ENCODE assay signal across 8 cellular contexts in the genomic region with DNA sequence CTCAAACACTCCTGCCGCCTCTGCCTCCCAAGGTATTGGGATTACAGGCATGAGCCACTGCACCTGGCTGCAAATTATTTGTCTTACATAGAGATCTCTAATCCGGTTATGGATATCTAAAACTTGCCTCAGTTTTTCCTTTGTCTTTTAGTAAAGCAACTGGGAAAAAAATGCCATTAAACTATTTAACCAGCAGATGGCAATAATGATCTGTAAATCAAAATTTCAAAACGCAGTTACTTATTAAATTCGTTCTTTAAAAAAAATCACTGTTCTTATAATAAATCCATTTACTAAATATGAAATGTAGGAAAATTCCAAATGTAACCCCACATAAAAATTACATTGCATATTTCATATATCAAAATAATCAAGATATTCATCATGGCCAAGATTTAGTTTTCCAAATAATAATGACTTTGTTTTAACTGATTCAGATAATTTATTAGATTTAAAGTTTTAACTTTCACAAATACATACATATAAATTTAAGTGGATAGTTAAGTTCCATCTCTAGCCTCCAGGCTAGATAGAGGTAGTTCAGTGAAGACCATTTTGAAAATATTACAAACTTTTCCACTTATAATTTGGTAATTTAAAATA.
DNase-seq lines count a peak whose midpoint lies in the region; ATAC-seq and TF ChIP-seq lines count a peak whose summit lies in the region.
"Not testable (repeated sequence)": the region's sequence is repeated elsewhere in the genome, so short reads cannot be mapped to it uniquely, and the experiment has no call there.

No MANE protein-coding gene starts in this region.

- not testable (repeated sequence) for H3K9me2 ChIP-seq in GM23248 (ENCODE audit: insufficient read depth); OCI-LY7 (ENCODE audit: insufficient read depth, low read length)

- not testable (repeated sequence) for H3K36me3 ChIP-seq in GM23248 (ENCODE audit: low read depth); OCI-LY7 (ENCODE audit: insufficient read depth, low read length); gastrocnemius medialis

- not testable (repeated sequence) for H3K79me2 ChIP-seq in GM23248 (ENCODE audit: insufficient read depth); OCI-LY7 (ENCODE audit: insufficient read depth, low read depth, low read length)

- peaks cover 30% of the 10 kb centered on the region for H3F3A ChIP-seq in GM23248 (ENCODE audit: insufficient read depth)

- not testable (repeated sequence) for H3K9ac ChIP-seq in GM23248

- H3K27me3 ChIP-seq in GM23248 (replicated peaks; ENCODE audit: insufficient read depth); gastrocnemius medialis: not testable (repeated sequence)

- not testable (repeated sequence) for ATAC-seq in gastrocnemius medialis

- TF ChIP-seq POLR2A in gastrocnemius medialis (IDR thresholded peaks at IDR 0.05): not testable (repeated sequence)

- H3K4me3 ChIP-seq in GM23248; OCI-LY7 (ENCODE audit: low read depth, low read length, poor library complexity, severe bottlenecking); epithelial cell of esophagus (ENCODE audit: low read length); gastrocnemius medialis: not testable (repeated sequence)

- in situ Hi-C loops in GM23248 (cut with MboI); gastrocnemius medialis (cut with MboI; ENCODE audit: low sequenced_read_pairs in 4 of 4): not testable (repeated sequence)

- CTCF ChIA-PET in OCI-LY7 (lab: Charles Lee; ENCODE audit: unreplicated experiment): not testable (repeated sequence)

- intact Hi-C loops in OCI-LY7 (cut with micrococcal nuclease; ENCODE audit: unreplicated experiment): loop anchor here (2.0 to 10.0 kb wide), 3 partner anchors 82 to 1169 kb away; a partner anchor contains a TSS
- intact Hi-C loops in gastrocnemius medialis (cut with DNase I; ENCODE audit: low total_unique reads): loop anchor here (10.0 kb wide), 1 partner anchor 339 kb away; a partner anchor contains a TSS

- H3K27ac ChIP-seq in GM23248; OCI-LY7 (ENCODE audit: low read depth, low read length, poor library complexity, severe bottlenecking); gastrocnemius medialis: not testable (repeated sequence)

- 26 to 29% methylated on average over 4 of the region's 4 CpGs for WGBS in GM23248 (ENCODE audit: low coverage in 1 of 2, low lambda C conversion rate in 2 of 2, missing lambda C conversion rate in 2 of 2), 2 experiments

- not testable (repeated sequence) for H3K9me3 ChIP-seq in GM23248 (ENCODE audit: low read depth); OCI-LY7 (ENCODE audit: low read length); gastrocnemius medialis

- TF ChIP-seq CTCF in OCI-LY7 (conservative IDR thresholded peaks at IDR 0.05; ENCODE audit: low read length) (peak; percentile 72), epithelial cell of esophagus (IDR thresholded peaks at IDR 0.05; ENCODE audit: insufficient read depth, low read depth, low read length, missing control alignments) (peak; percentile 1), gastrocnemius medialis (IDR thresholded peaks at IDR 0.05 in 4 of 5, conservative IDR thresholded peaks at IDR 0.05 in 1 of 5) (peak in 3 of 5 experiments; percentile 15 to 49 (median 38))

- POLR2A ChIA-PET in OCI-LY7 (lab: Charles Lee): not testable (repeated sequence)

- BruUV-seq in OCI-LY7 (replicated peaks; lab: Mats Ljungman, UMichigan): not testable (repeated sequence)

- H3K4me1 ChIP-seq in GM23248 (ENCODE audit: insufficient read depth): peaks cover 32% of the 10 kb centered on the region
- not testable (repeated sequence) for H3K4me1 ChIP-seq in OCI-LY7 (ENCODE audit: insufficient read depth, low read length, poor library complexity, severe bottlenecking); gastrocnemius medialis

- DNase-seq in CD1c-positive myeloid dendritic cell (ENCODE audit: extremely low spot score) (peak; percentile 25), GM23248 (peak; percentile 65), NCI-H1105 (lab: John Stamatoyannopoulos, UW) (peak; percentile 3), OCI-LY7 (ENCODE audit: low spot score) (peak; percentile 12), amniotic epithelial cell (ENCODE audit: low read depth) (peak; percentile 15), epithelial cell of esophagus (ENCODE audit: low read depth) (peak; percentile 18), left kidney (ENCODE audit: low read depth, low spot score) (peak; percentile 23)
- not testable (repeated sequence) for DNase-seq in gastrocnemius medialis

- not testable (repeated sequence) for H3K4me2 ChIP-seq in GM23248 (ENCODE audit: unreplicated experiment); OCI-LY7 (ENCODE audit: low read length)

- H2AFZ ChIP-seq in GM23248; OCI-LY7 (ENCODE audit: low read length): not testable (repeated sequence)

- not testable (repeated sequence) for H4K20me1 ChIP-seq in GM23248 (ENCODE audit: insufficient read depth); OCI-LY7 (ENCODE audit: insufficient read depth, low read length)

Comparison
In these comparisons a context has a peak if more than half of its experiments do, and no peak if none do; other contexts are left out.
1. CTCF ChIP-seq: peak in every context shown above with its lines; median percentile 72 in OCI-LY7; 38 in gastrocnemius medialis; 1 in epithelial cell of esophagus.